In genomic region chr16:67150833-67151396, GRCh38 we compare ENCODE assay signal across 1 cellular context.
TF ChIP-seq lines count a peak whose summit lies in the region.

Gene B3GNT9 (minus strand): TSS chr16:67150998. CDS start chr16:67150485, 513 bp downstream.

TF ChIP-seq in IMR-90, 13 proteins besides CTCF, POLR2A, EP300 and RAD21:
- TF ChIP-seq USF2 (IDR thresholded peaks at IDR 0.05; ENCODE audit: low read depth, low read length) (peak; percentile 88), NFE2L2 (IDR thresholded peaks at IDR 0.05; ENCODE audit: low read depth, low read length) (no peak), CEBPB (IDR thresholded peaks at IDR 0.05; ENCODE audit: low read depth, low read length) (no peak), BHLHE40 (IDR thresholded peaks at IDR 0.05; ENCODE audit: low read depth, low read length) (no peak), MXI1 (IDR thresholded peaks at IDR 0.05; ENCODE audit: borderline replicate concordance, low read depth, low read length) (peak; percentile 12; the same call in 1 of the 2 replicates), ELK1 (IDR thresholded peaks at IDR 0.05; ENCODE audit: borderline replicate concordance, low read depth, low read length) (no peak), CHD1 (IDR thresholded peaks at IDR 0.05; ENCODE audit: low read depth, low read length) (no peak), MAZ (IDR thresholded peaks at IDR 0.05; ENCODE audit: borderline replicate concordance, low read depth, low read length) (peak; percentile 39; the same call in 1 of the 2 replicates), RCOR1 (IDR thresholded peaks at IDR 0.05; ENCODE audit: insufficient replicate concordance, low read length) (no peak), MAFK (IDR thresholded peaks at IDR 0.05; ENCODE audit: low read depth, low read length) (no peak), SMC3 (IDR thresholded peaks at IDR 0.05; ENCODE audit: low read depth, low read length) (no peak), FOS (IDR thresholded peaks at IDR 0.05; ENCODE audit: low read depth, low read length) (no peak)
